Comparison of ENCODE assay signal across 14 cellular contexts in the genomic region with DNA sequence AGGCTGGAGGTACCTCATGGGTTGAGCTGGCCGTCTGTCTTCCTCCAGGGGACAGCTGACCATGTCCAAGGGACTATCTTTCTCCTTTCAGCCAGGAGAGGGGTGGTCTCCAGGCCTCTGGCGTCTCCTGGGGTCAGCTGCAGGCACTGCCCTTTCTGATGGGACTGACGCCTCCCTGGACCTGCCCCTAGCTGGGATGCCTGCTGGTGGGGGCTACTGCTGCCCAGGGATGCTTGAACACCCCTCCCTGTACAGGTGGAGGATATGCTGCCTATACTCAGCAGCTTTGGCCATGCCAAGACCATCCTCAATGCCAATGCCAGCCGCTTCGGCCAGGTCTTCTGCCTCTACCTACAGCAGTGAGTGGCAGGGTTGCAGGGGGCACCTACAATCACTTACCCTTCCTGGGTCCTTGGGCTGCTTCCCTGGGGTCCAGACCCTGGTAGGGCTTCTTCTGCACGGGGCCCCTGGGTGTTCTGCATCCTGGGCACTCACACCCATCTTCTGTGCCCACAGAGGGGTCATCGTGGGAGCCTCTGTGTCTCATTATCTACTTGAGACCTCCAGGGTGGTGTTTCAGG. TPM values are rescaled to one million over a fixed set of nuclear protein-coding genes. Genes with fewer than 3 reads are reported as not detected.
A peak's percentile ranks its signal among the peaks of the same experiment; 100 is the strongest.
DNase-seq lines count a peak whose midpoint lies in the region; ATAC-seq and TF ChIP-seq lines count a peak whose summit lies in the region.
"Had no signal": no experiment of that assay in that cellular context is flagged by ENCODE, and none has a peak within 500 bp of the region (broad histone marks: within the 10 kb centered on the region; RNA-seq: fewer than 3 reads in every experiment).

No MANE protein-coding gene starts in this region.

- H3K4ac ChIP-seq in IMR-90 (ENCODE audit: low read depth, low read length) = no peak overlapping the region

- no peak for TF ChIP-seq RAD21 in IMR-90 (IDR thresholded peaks at IDR 0.05; ENCODE audit: low read length)

- H3K9me3 ChIP-seq in right cardiac atrium (ENCODE audit: control insufficient read depth, low read length) = no peaks in the 10 kb centered on the region
- no peaks in the 10 kb centered on the region for H3K9me3 ChIP-seq in IMR-90 (ENCODE audit: control insufficient read depth, insufficient read depth, low read length)
- H3K9me3 ChIP-seq: BLaER1 had no signal

- dilution Hi-C loops in IMR-90 (cut with HindIII; ENCODE audit: low sequenced_read_pairs, unreplicated experiment) = no loop called here

- H3K9me3 Mint-ChIP-seq in neural crest cell = no peaks in the 10 kb centered on the region
- H3K9me3 Mint-ChIP-seq in effector memory CD8-positive, alpha-beta T cell = no peaks in the 10 kb centered on the region
- no peaks in the 10 kb centered on the region for H3K9me3 Mint-ChIP-seq in mesothelial cell of epicardium

- H2BK5ac ChIP-seq in IMR-90 (ENCODE audit: low read depth, low read length, poor library complexity, severe bottlenecking) = no peak overlapping the region

- intact Hi-C loops in right cardiac atrium (cut with DNase I) (no loop called here), Right ventricle myocardium inferior (cut with DNase I) (no loop called here), IMR-90 (cut with micrococcal nuclease) (no loop called here)

- ATAC-seq in right cardiac atrium (no peak), Right ventricle myocardium inferior (no peak), IMR-90 (ENCODE audit: low read depth) (no peak), GM18868 (IDR thresholded peaks at IDR 0.05; ENCODE audit: unreplicated experiment) (no peak)
- ATAC-seq in effector memory CD8-positive, alpha-beta T cell (replicated peaks) = no peak

- no peaks in the 10 kb centered on the region; the same call in 1 of the 2 replicates for H4K20me1 ChIP-seq in IMR-90 (ENCODE audit: insufficient read depth, low read length)

- TF ChIP-seq POLR2A in IMR-90 (IDR thresholded peaks at IDR 0.05; ENCODE audit: low read depth, low read length) = no peak

- DNase-seq in right cardiac atrium (peak in 2 of 3 donors; percentile 40 to 61), Right ventricle myocardium inferior (ENCODE audit: missing footprints) (no peak), IMR-90 (no peak), neural crest cell (ENCODE audit: low read depth, low spot score) (no peak), mesothelial cell of epicardium (ENCODE audit: low spot score in 2 of 2, unreplicated experiment in 2 of 2) (no peak)
- no peak for DNase-seq in effector memory CD8-positive, alpha-beta T cell
- DNase-seq: 8988T, AML-193, Calu3, DMS 273 treated with DMSO at 0.1 percent for 48 hours, GM23248 had no signal

- no TSS peak for BruUV-seq in IMR-90 (replicated peaks; lab: Mats Ljungman, UMichigan)

- POLR2A ChIA-PET in IMR-90 (lab: Charles Lee; ENCODE audit: unreplicated experiment) = no interaction called here

- no peak overlapping the region for H2AK5ac ChIP-seq in IMR-90 (ENCODE audit: low read depth, low read length)

- WGBS in right cardiac atrium = 91% methylated on average over 7 of the region's 7 CpGs
- WGBS in IMR-90 (ENCODE audit: extremely low coverage in 2 of 2, insufficient read length in 1 of 2), 2 experiments = 80% methylated on average over 1 of the region's 7 CpGs; no CpG with 5 or more reads in 1 of the 2 experiments

- H3K27ac ChIP-seq in right cardiac atrium (ENCODE audit: low read length) = no peak overlapping the region
- H3K27ac ChIP-seq in IMR-90 (ENCODE audit: insufficient read depth, low read length) = no peak overlapping the region
- H3K27ac ChIP-seq: GM23248 had no signal

- H3K36me3 Mint-ChIP-seq in neural crest cell (ENCODE audit: low read depth) (no peaks in the 10 kb centered on the region), mesothelial cell of epicardium (no peaks in the 10 kb centered on the region)
- peaks cover 10% of the 10 kb centered on the region for H3K36me3 Mint-ChIP-seq in effector memory CD8-positive, alpha-beta T cell (ENCODE audit: insufficient read depth)

- H3K4me2 ChIP-seq in IMR-90 (ENCODE audit: low read depth, low read length) = no peak overlapping the region

- TF ChIP-seq CTCF in IMR-90 (conservative IDR thresholded peaks at IDR 0.05; ENCODE audit: low read depth, low read length) = no peak
- no peak for TF ChIP-seq CTCF in neural crest cell (conservative IDR thresholded peaks at IDR 0.05)
- no peak for TF ChIP-seq CTCF in mesothelial cell of epicardium (IDR thresholded peaks at IDR 0.05; ENCODE audit: unreplicated experiment)

- H3K18ac ChIP-seq in IMR-90 (ENCODE audit: low read depth, low read length) = no peak overlapping the region

- H4K91ac ChIP-seq in IMR-90 (ENCODE audit: insufficient read depth, low read depth, low read length) = no peak overlapping the region

- H3K27me3 Mint-ChIP-seq in neural crest cell (ENCODE audit: low read depth) (peaks cover 10% of the 10 kb centered on the region), mesothelial cell of epicardium (ENCODE audit: low read depth) (no peaks in the 10 kb centered on the region)
- H3K27me3 Mint-ChIP-seq in effector memory CD8-positive, alpha-beta T cell = no peaks in the 10 kb centered on the region

- H3K36me3 ChIP-seq in IMR-90 (ENCODE audit: control insufficient read depth, insufficient read depth, low read length) = no peaks in the 10 kb centered on the region

- H3K4me1 ChIP-seq in right cardiac atrium (ENCODE audit: control insufficient read depth, insufficient read depth, low read length) (no peaks in the 10 kb centered on the region), IMR-90 (ENCODE audit: control insufficient read depth, insufficient read depth, low read length) (no peaks in the 10 kb centered on the region)

- no peak overlapping the region for H2AK9ac ChIP-seq in IMR-90 (replicated peaks; ENCODE audit: low read depth, low read length, poor library complexity)

- H3K56ac ChIP-seq in IMR-90 (ENCODE audit: extremely low read depth, insufficient read depth, low read length) = no peak overlapping the region

- no peak overlapping the region for H4K5ac ChIP-seq in IMR-90 (ENCODE audit: low read depth, low read length)

- peaks cover 5% of the 10 kb centered on the region for H3K4me1 Mint-ChIP-seq in neural crest cell
- H3K4me1 Mint-ChIP-seq in effector memory CD8-positive, alpha-beta T cell (ENCODE audit: low read depth in 2 of 2) = peaks cover 5 to 17% of the 10 kb centered on the region in 2 donors
- peaks cover 5% of the 10 kb centered on the region for H3K4me1 Mint-ChIP-seq in mesothelial cell of epicardium

- no peak overlapping the region for H3K23ac ChIP-seq in IMR-90 (ENCODE audit: low read depth, low read length)

- H2BK120ac ChIP-seq in IMR-90 (ENCODE audit: low read depth, low read length) = no peak overlapping the region

- in situ Hi-C loops in IMR-90 (cut with MboI; ENCODE audit: low sequenced_read_pairs) = no loop called here

- H2BK15ac ChIP-seq in IMR-90 (ENCODE audit: low read depth, low read length) = no peak overlapping the region

- H3K4me3 Mint-ChIP-seq in neural crest cell (peak overlapping the region; percentile 41), mesothelial cell of epicardium (no peak overlapping the region)
- no peak overlapping the region for H3K4me3 Mint-ChIP-seq in effector memory CD8-positive, alpha-beta T cell

- H3K14ac ChIP-seq in IMR-90 (replicated peaks; ENCODE audit: low read depth, low read length) = no peak overlapping the region

- peak overlapping the region; percentile 32 for H2AFZ ChIP-seq in IMR-90 (replicated peaks; ENCODE audit: low read length, poor library complexity)
- H2AFZ ChIP-seq: GM23248 had no signal

- no peak overlapping the region for H4K8ac ChIP-seq in IMR-90 (ENCODE audit: low read depth in 2 of 2, low read length in 2 of 2)

- H3K4me3 ChIP-seq in right cardiac atrium (ENCODE audit: low read length) = no peak overlapping the region
- H3K4me3 ChIP-seq in IMR-90 (ENCODE audit: insufficient read depth, low read depth, low read length) = no peak overlapping the region
- H3K4me3 ChIP-seq: BLaER1, GM23248 had no signal

- H3K27me3 ChIP-seq in right cardiac atrium (ENCODE audit: control insufficient read depth, insufficient read depth) (no peaks in the 10 kb centered on the region), IMR-90 (ENCODE audit: control insufficient read depth, insufficient read depth, low read length) (peaks cover 41% of the 10 kb centered on the region)
- H3K27me3 ChIP-seq: BLaER1 had no signal

- no peaks in the 10 kb centered on the region for H3K9me1 ChIP-seq in IMR-90 (ENCODE audit: insufficient read depth, low read length)

- H3K9ac ChIP-seq in IMR-90 (ENCODE audit: low read depth, low read length) = no peak overlapping the region
- H3K9ac ChIP-seq: GM23248 had no signal

- H3K79me1 ChIP-seq in IMR-90 (ENCODE audit: low read depth in 1 of 2, low read length in 2 of 2) = no peaks in the 10 kb centered on the region

- H2BK20ac ChIP-seq in IMR-90 (ENCODE audit: low read depth, low read length) = no peak overlapping the region

- CTCF ChIA-PET in IMR-90 (lab: Yijun Ruan, JAX) = interaction anchor here (1.1 kb wide), 1 partner anchor 10 kb away, joined by 4 read pairs; no protein-coding TSS in a partner anchor

- no peak overlapping the region for H3K27ac Mint-ChIP-seq in neural crest cell (ENCODE audit: unreplicated experiment)
- H3K27ac Mint-ChIP-seq in effector memory CD8-positive, alpha-beta T cell = no peak overlapping the region
- no peak overlapping the region for H3K27ac Mint-ChIP-seq in mesothelial cell of epicardium

TF ChIP-seq in IMR-90, 13 proteins besides CTCF, POLR2A, EP300 and RAD21 (continues in another document):
- TF ChIP-seq RFX5 (IDR thresholded peaks at IDR 0.05; ENCODE audit: low read depth, low read length) (no peak), MAZ (IDR thresholded peaks at IDR 0.05; ENCODE audit: borderline replicate concordance, low read depth, low read length) (no peak), BHLHE40 (IDR thresholded peaks at IDR 0.05; ENCODE audit: low read depth, low read length) (no peak), MAFK (IDR thresholded peaks at IDR 0.05; ENCODE audit: low read depth, low read length) (no peak)

RNA-seq across cellular contexts. Expression of gene MYO15B, which starts 4.2 kb away (rescaled TPM):
- total RNA-seq in right cardiac atrium = 100 to 1,000 TPM in 1 of 4 donors, 10 to 100 TPM in 3; 75.8 to 131 (median 93.4) TPM
- 70.9 TPM for polyA plus RNA-seq in right cardiac atrium
- total RNA-seq in Right ventricle myocardium inferior = 43.7 TPM
- 0.18 TPM in 1 of 2 replicates, not detected in the other for total RNA-seq in IMR-90 (2012; rRNA removed)
- 0.43 and 0.65 TPM in 2 replicates for polyA plus RNA-seq in IMR-90 (2012; rRNA removed)
- 0.06 and 0.22 TPM in 2 replicates for polyA plus RNA-seq in IMR-90 (2012; cell fraction: cytosol; rRNA removed)
- polyA plus RNA-seq in IMR-90 (2012; cell fraction: nucleus; rRNA removed; ENCODE audit: low replicate concordance) = 6.8 and 8.7 TPM in 2 replicates
- 23.3 and 23.7 TPM in 2 replicates for total RNA-seq in neural crest cell
- 257 to 281 TPM (median 277 TPM) in 3 replicates for total RNA-seq in mesothelial cell of epicardium

RNA-seq across cellular contexts. Expression of gene SMIM5, which starts 41.4 kb away (rescaled TPM):
- total RNA-seq in right cardiac atrium = 10 to 100 TPM in 2 of 4 donors, 1 to 10 TPM in 2; 6.9 to 12.2 (median 9.6) TPM
- polyA plus RNA-seq in right cardiac atrium = 13.5 TPM
- 11.4 TPM for total RNA-seq in Right ventricle myocardium inferior
- total RNA-seq in IMR-90 (2012; rRNA removed) = not detected in 2 replicates
- polyA plus RNA-seq in IMR-90 (2012; rRNA removed) = 0.14 TPM in 1 of 2 replicates, not detected in the other
- polyA plus RNA-seq in IMR-90 (2012; cell fraction: cytosol; rRNA removed) = 0.08 and 0.15 TPM in 2 replicates
- 0.15 TPM in 1 of 2 replicates, not detected in the other for polyA plus RNA-seq in IMR-90 (2012; cell fraction: nucleus; rRNA removed; ENCODE audit: low replicate concordance)
- total RNA-seq in neural crest cell = 0.32 TPM in 1 of 2 replicates, not detected in the other
- 0.95 to 1.7 TPM (median 1.5 TPM) in 3 replicates for total RNA-seq in mesothelial cell of epicardium
- total RNA-seq: Daoy, GM23248 had no signal

Comparison
In these comparisons a context has a peak if more than half of its experiments do, and no peak if none do; other contexts are left out.
1. DNase-seq: peak in right cardiac atrium (2 of 3); none in Right ventricle myocardium inferior (single experiment), IMR-90 (single experiment), neural crest cell (single experiment), effector memory CD8-positive, alpha-beta T cell (0 of 3) and mesothelial cell of epicardium (0 of 2).
2. RNA of gene MYO15B, which starts 4.2 kb away (total RNA-seq): 257 to 281 TPM in mesothelial cell of epicardium, 75.8 to 131 TPM in right cardiac atrium, 43.7 TPM in Right ventricle myocardium inferior (single experiment) and 23.3 to 23.7 TPM in neural crest cell; 0.18 TPM in IMR-90; every median in the first group is over 10 times any median in the second.